ENCODE assay signal across 26 cellular contexts in genomic region chr7:70533614-70534013, GRCh38.
"Had no signal": no experiment of that assay in that cellular context is flagged by ENCODE, and none has a peak within 500 bp of the region (broad histone marks: within the 10 kb centered on the region; RNA-seq: fewer than 3 reads in every experiment).

No MANE protein-coding gene starts in this region.

- H3K36me3 ChIP-seq: breast epithelium, Peyer's patch, SJSA1 had no signal

- H3K9ac ChIP-seq: KMS-11, SK-N-SH had no signal

- DNase-seq: activated CD4-positive, alpha-beta T cell treated with anti-CD3 and anti-CD28 coated beads, Interleukin-2, amount 10 ng/mL, durations not matched to agents 7 days and 5 days; activated CD4-positive, alpha-beta T cell treated with anti-CD3 and anti-CD28 coated beads, Interleukin-2, amount 50 U/mL, for 48 hours; activated CD8-positive, alpha-beta T cell treated with anti-CD3 and anti-CD28 coated beads, Interleukin-2, amount 10 ng/mL, durations not matched to agents 7 days and 5 days; activated gamma-delta T cell; activated naive CD4-positive, alpha-beta T cell treated with Interleukin-2 at 50 U/mL for 16 hours; activated naive CD8-positive, alpha-beta T cell treated with anti-CD3 and anti-CD28 coated beads, Interleukin-2, amount 10 ng/mL, durations not matched to agents 7 days and 5 days; activated T-cell treated with anti-CD3 and anti-CD28 coated beads, Interleukin-2, amount 50 U/mL, for 24 hours; body of pancreas; MM.1S; MV-4-11; NCI-H1092; NCI-H146; NCI-H187; NCI-H2081; NCI-H2171 treated with DMSO at 0.1 percent for 48 hours; NCI-H2227 treated with DMSO at 0.1 percent for 48 hours; NCI-H510A treated with DMSO at 0.1 percent for 48 hours; NCI-H526 treated with DMSO at 0.1 percent for 48 hours; NCI-H774; Peyer's patch; RPMI8226; SHP77 treated with DMSO at 0.1 percent for 48 hours; SK-N-SH had no signal

- H3K4me3 ChIP-seq: body of pancreas, breast epithelium, Peyer's patch, SJSA1 had no signal

- H3K27ac ChIP-seq: body of pancreas, breast epithelium, KMS-11, Peyer's patch, SJSA1 had no signal

- H3K4me2 ChIP-seq: KMS-11, SK-N-SH had no signal

- H3K9me3 ChIP-seq: body of pancreas, breast epithelium, Peyer's patch, SJSA1, SK-N-SH had no signal

- H3K27me3 ChIP-seq: body of pancreas, breast epithelium, Peyer's patch, SJSA1 had no signal

- H3K4me1 ChIP-seq: body of pancreas, breast epithelium, Peyer's patch, SJSA1 had no signal
